Comparison of ENCODE assay signal across 38 cellular contexts in genomic region chr10:98085238-98085637, GRCh38. TPM values are rescaled to one million over a fixed set of nuclear protein-coding genes. Genes with fewer than 3 reads are reported as not detected.
"Had no signal": no experiment of that assay in that cellular context is flagged by ENCODE, and none has a peak within 500 bp of the region (broad histone marks: within the 10 kb centered on the region; RNA-seq: fewer than 3 reads in every experiment).

No MANE protein-coding gene starts in this region.

- H3K27me3 ChIP-seq: MG63 had no signal

- H3K36me3 ChIP-seq: MG63 had no signal

- H3K4me3 ChIP-seq: MG63 had no signal

- H3K9me3 ChIP-seq: MG63 had no signal

- DNase-seq: Karpas-422, Kasumi-1, MG63, MM.1S, MV-4-11, NCI-H1048, NCI-H1092, NCI-H1092 treated with DMSO at 0.1 percent for 48 hours, NCI-H1105, NCI-H1105 treated with DMSO at 0.1 percent for 48 hours, NCI-H1417, NCI-H1417 treated with DMSO at 0.1 percent for 48 hours, NCI-H1436, NCI-H1436 treated with DMSO at 0.1 percent for 48 hours, NCI-H146, NCI-H1694, NCI-H1694 treated with DMSO at 0.1 percent for 48 hours, NCI-H187, NCI-H187 treated with DMSO at 0.1 percent for 48 hours, NCI-H1930, NCI-H2029, NCI-H2029 treated with DMSO at 0.1 percent for 48 hours, NCI-H2081, NCI-H2081 treated with DMSO at 0.1 percent for 48 hours, NCI-H2107, NCI-H2171, NCI-H2171 treated with DMSO at 0.1 percent for 48 hours, NCI-H2227 treated with DMSO at 0.1 percent for 48 hours, NCI-H226, NCI-H345, NCI-H446, NCI-H446 treated with DMSO at 0.1 percent for 48 hours, NCI-H510A, NCI-H510A treated with DMSO at 0.1 percent for 48 hours had no signal

RNA-seq across cellular contexts. Expression of gene CRTAC1, which starts 54.8 kb away (rescaled TPM):
- total RNA-seq: LHCN-M2, M059J, MCF 10A, NCI-H460 had no signal
